In the genomic region with DNA sequence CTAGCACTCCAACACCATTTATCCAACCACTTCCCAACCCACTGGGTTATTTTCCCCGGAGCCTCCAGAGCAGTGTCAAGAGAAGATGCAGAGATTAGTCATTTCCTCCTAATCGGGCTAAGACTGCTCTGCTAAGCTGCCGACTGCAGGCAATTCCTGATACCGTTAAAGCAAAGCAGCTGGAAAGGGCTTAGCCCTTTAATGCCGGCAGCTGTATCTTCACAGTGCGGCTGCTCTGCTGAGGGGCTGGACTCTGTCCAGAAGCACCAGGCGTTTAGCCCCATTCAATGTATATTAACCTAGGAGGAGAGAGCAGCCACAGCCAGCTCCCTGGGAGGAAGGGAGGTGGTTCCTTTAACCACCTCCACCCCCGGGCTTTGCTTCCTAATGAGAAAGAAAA, we compare ENCODE assay signal across 1 cellular context.
TF ChIP-seq lines count a peak whose summit lies in the region.

No MANE protein-coding gene starts in this region.

TF ChIP-seq in K562, 482 proteins besides CTCF, POLR2A, EP300 and RAD21 (continued from another document and continues in another):
- TF ChIP-seq, protein P1, sequence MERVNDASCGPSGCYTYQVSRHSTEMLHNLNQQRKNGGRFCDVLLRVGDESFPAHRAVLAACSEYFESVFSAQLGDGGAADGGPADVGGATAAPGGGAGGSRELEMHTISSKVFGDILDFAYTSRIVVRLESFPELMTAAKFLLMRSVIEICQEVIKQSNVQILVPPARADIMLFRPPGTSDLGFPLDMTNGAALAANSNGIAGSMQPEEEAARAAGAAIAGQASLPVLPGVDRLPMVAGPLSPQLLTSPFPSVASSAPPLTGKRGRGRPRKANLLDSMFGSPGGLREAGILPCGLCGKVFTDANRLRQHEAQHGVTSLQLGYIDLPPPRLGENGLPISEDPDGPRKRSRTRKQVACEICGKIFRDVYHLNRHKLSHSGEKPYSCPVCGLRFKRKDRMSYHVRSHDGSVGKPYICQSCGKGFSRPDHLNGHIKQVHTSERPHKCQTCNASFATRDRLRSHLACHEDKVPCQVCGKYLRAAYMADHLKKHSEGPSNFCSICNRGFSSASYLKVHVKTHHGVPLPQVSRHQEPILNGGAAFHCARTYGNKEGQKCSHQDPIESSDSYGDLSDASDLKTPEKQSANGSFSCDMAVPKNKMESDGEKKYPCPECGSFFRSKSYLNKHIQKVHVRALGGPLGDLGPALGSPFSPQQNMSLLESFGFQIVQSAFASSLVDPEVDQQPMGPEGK (CRISPR knock-in tag; IDR thresholded peaks at IDR 0.05; ENCODE audit: borderline replicate concordance), result no peak
- no peak for TF ChIP-seq CHCHD3 (CRISPR knock-in tag; IDR thresholded peaks at IDR 0.05)
- no peak; a peak in 1 of 4 replicates for TF ChIP-seq MAZ (CRISPR knock-in tag; conservative IDR thresholded peaks at IDR 0.05 in 1 of 2, IDR thresholded peaks at IDR 0.05 in 1 of 2)
- no peak for TF ChIP-seq MAFF (IDR thresholded peaks at IDR 0.05; ENCODE audit: low read length)
- no peak for TF ChIP-seq ZNF764 (CRISPR knock-in tag; IDR thresholded peaks at IDR 0.05; ENCODE audit: low read depth)
- TF ChIP-seq, protein P2, sequence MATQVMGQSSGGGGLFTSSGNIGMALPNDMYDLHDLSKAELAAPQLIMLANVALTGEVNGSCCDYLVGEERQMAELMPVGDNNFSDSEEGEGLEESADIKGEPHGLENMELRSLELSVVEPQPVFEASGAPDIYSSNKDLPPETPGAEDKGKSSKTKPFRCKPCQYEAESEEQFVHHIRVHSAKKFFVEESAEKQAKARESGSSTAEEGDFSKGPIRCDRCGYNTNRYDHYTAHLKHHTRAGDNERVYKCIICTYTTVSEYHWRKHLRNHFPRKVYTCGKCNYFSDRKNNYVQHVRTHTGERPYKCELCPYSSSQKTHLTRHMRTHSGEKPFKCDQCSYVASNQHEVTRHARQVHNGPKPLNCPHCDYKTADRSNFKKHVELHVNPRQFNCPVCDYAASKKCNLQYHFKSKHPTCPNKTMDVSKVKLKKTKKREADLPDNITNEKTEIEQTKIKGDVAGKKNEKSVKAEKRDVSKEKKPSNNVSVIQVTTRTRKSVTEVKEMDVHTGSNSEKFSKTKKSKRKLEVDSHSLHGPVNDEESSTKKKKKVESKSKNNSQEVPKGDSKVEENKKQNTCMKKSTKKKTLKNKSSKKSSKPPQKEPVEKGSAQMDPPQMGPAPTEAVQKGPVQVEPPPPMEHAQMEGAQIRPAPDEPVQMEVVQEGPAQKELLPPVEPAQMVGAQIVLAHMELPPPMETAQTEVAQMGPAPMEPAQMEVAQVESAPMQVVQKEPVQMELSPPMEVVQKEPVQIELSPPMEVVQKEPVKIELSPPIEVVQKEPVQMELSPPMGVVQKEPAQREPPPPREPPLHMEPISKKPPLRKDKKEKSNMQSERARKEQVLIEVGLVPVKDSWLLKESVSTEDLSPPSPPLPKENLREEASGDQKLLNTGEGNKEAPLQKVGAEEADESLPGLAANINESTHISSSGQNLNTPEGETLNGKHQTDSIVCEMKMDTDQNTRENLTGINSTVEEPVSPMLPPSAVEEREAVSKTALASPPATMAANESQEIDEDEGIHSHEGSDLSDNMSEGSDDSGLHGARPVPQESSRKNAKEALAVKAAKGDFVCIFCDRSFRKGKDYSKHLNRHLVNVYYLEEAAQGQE (CRISPR knock-in tag; IDR thresholded peaks at IDR 0.05; ENCODE audit: low read depth), result no peak
- TF ChIP-seq, protein P3, sequence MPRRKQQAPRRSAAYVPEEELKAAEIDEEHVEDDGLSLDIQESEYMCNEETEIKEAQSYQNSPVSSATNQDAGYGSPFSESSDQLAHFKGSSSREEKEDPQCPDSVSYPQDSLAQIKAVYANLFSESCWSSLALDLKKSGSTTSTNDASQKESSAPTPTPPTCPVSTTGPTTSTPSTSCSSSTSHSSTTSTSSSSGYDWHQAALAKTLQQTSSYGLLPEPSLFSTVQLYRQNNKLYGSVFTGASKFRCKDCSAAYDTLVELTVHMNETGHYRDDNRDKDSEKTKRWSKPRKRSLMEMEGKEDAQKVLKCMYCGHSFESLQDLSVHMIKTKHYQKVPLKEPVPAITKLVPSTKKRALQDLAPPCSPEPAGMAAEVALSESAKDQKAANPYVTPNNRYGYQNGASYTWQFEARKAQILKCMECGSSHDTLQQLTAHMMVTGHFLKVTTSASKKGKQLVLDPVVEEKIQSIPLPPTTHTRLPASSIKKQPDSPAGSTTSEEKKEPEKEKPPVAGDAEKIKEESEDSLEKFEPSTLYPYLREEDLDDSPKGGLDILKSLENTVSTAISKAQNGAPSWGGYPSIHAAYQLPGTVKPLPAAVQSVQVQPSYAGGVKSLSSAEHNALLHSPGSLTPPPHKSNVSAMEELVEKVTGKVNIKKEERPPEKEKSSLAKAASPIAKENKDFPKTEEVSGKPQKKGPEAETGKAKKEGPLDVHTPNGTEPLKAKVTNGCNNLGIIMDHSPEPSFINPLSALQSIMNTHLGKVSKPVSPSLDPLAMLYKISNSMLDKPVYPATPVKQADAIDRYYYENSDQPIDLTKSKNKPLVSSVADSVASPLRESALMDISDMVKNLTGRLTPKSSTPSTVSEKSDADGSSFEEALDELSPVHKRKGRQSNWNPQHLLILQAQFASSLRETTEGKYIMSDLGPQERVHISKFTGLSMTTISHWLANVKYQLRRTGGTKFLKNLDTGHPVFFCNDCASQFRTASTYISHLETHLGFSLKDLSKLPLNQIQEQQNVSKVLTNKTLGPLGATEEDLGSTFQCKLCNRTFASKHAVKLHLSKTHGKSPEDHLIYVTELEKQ (CRISPR knock-in tag; IDR thresholded peaks at IDR 0.05), result no peak
- TF ChIP-seq FOSL1 (tag; conservative IDR thresholded peaks at IDR 0.05), result peak; percentile 68
- TF ChIP-seq, protein P4, sequence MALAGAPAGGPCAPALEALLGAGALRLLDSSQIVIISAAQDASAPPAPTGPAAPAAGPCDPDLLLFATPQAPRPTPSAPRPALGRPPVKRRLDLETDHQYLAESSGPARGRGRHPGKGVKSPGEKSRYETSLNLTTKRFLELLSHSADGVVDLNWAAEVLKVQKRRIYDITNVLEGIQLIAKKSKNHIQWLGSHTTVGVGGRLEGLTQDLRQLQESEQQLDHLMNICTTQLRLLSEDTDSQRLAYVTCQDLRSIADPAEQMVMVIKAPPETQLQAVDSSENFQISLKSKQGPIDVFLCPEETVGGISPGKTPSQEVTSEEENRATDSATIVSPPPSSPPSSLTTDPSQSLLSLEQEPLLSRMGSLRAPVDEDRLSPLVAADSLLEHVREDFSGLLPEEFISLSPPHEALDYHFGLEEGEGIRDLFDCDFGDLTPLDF (CRISPR knock-in tag; IDR thresholded peaks at IDR 0.05), result no peak
- no peak for TF ChIP-seq RHOXF2B (CRISPR knock-in tag; conservative IDR thresholded peaks at IDR 0.05)
- TF ChIP-seq, protein P5, sequence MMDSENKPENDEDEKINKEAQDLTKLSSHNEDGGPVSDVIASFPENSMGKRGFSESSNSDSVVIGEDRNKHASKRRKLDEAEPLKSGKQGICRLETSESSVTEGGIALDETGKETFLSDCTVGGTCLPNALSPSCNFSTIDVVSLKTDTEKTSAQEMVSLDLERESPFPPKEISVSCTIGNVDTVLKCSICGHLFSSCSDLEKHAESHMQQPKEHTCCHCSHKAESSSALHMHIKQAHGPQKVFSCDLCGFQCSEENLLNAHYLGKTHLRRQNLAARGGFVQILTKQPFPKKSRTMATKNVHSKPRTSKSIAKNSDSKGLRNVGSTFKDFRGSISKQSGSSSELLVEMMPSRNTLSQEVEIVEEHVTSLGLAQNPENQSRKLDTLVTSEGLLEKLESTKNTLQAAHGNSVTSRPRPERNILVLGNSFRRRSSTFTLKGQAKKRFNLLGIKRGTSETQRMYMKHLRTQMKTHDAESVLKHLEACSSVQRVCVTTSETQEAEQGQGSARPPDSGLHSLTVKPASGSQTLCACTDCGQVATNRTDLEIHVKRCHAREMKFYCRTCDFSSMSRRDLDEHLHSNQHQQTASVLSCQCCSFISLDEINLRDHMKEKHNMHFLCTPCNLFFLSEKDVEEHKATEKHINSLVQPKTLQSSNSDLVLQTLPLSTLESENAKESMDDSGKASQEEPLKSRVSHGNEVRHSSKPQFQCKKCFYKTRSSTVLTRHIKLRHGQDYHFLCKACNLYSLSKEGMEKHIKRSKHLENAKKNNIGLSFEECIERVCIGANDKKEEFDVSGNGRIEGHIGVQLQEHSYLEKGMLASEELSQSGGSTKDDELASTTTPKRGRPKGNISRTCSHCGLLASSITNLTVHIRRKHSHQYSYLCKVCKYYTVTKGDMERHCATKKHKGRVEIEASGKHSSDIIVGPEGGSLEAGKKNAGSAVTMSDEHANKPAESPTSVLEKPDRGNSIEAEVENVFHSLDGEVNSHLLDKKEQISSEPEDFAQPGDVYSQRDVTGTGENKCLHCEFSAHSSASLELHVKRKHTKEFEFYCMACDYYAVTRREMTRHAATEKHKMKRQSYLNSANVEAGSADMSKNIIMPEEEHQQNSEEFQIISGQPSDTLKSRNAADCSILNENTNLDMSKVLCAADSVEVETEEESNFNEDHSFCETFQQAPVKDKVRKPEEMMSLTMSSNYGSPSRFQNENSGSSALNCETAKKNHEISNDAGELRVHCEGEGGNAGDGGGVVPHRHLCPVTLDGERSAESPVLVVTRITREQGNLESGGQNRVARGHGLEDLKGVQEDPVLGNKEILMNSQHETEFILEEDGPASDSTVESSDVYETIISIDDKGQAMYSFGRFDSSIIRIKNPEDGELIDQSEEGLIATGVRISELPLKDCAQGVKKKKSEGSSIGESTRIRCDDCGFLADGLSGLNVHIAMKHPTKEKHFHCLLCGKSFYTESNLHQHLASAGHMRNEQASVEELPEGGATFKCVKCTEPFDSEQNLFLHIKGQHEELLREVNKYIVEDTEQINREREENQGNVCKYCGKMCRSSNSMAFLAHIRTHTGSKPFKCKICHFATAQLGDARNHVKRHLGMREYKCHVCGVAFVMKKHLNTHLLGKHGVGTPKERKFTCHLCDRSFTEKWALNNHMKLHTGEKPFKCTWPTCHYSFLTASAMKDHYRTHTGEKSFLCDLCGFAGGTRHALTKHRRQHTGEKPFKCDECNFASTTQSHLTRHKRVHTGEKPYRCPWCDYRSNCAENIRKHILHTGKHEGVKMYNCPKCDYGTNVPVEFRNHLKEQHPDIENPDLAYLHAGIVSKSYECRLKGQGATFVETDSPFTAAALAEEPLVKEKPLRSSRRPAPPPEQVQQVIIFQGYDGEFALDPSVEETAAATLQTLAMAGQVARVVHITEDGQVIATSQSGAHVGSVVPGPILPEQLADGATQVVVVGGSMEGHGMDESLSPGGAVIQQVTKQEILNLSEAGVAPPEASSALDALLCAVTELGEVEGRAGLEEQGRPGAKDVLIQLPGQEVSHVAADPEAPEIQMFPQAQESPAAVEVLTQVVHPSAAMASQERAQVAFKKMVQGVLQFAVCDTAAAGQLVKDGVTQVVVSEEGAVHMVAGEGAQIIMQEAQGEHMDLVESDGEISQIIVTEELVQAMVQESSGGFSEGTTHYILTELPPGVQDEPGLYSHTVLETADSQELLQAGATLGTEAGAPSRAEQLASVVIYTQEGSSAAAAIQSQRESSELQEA (IDR thresholded peaks at IDR 0.05; ENCODE audit: low read depth), result no peak
- TF ChIP-seq ETS1 (conservative IDR thresholded peaks at IDR 0.05; ENCODE audit: control insufficient read depth, low read depth, low read length), result peak; percentile 48; the same call in 1 of the 2 replicates
- no peak for TF ChIP-seq THRB (CRISPR knock-in tag; conservative IDR thresholded peaks at IDR 0.05)
- no peak for TF ChIP-seq ZNF699 (CRISPR knock-in tag; IDR thresholded peaks at IDR 0.05; ENCODE audit: insufficient replicate concordance)
- no peak for TF ChIP-seq MYC (IDR thresholded peaks at IDR 0.05; ENCODE audit: low read depth, low read length)
- no peak for TF ChIP-seq MYC (CRISPR knock-in tag; IDR thresholded peaks at IDR 0.05; ENCODE audit: borderline replicate concordance, low read depth)
- TF ChIP-seq ZNF133 (CRISPR knock-in tag; IDR thresholded peaks at IDR 0.05), result no peak
- no peak for TF ChIP-seq ZNF584 (CRISPR knock-in tag; IDR thresholded peaks at IDR 0.05; ENCODE audit: low read depth)
- no peak for TF ChIP-seq HDAC3 (IDR thresholded peaks at IDR 0.05; ENCODE audit: borderline replicate concordance, partially characterized antibody)
- TF ChIP-seq HMG20A (CRISPR knock-in tag; conservative IDR thresholded peaks at IDR 0.05), result no peak
- TF ChIP-seq CBFA2T2 (conservative IDR thresholded peaks at IDR 0.05), result peak; percentile 91
- no peak for TF ChIP-seq SRSF9 (IDR thresholded peaks at IDR 0.05; ENCODE audit: borderline replicate concordance, low read depth, low read length)
- TF ChIP-seq ZNF197 (CRISPR knock-in tag; IDR thresholded peaks at IDR 0.05; ENCODE audit: low read depth), result no peak
- no peak for TF ChIP-seq RBM15 (IDR thresholded peaks at IDR 0.05; ENCODE audit: insufficient read depth, low read length)
- TF ChIP-seq KHSRP (IDR thresholded peaks at IDR 0.05), result no peak
- no peak for TF ChIP-seq SREBF1 (IDR thresholded peaks at IDR 0.05; ENCODE audit: borderline replicate concordance, low read depth, low read length)
- no peak for TF ChIP-seq RBBP5 (IDR thresholded peaks at IDR 0.05; ENCODE audit: borderline replicate concordance, insufficient read depth, low read length, poor library complexity, severe bottlenecking)
- TF ChIP-seq HDAC2 (IDR thresholded peaks at IDR 0.05), result peak; percentile 70; the same call in 1 of the 2 replicates
- TF ChIP-seq RB1 (IDR thresholded peaks at IDR 0.05; ENCODE audit: low read depth), result 0 out of 2 replicates have a peak, but pooled peaks have one; percentile 16
- TF ChIP-seq ZNF175 (CRISPR knock-in tag; IDR thresholded peaks at IDR 0.05; ENCODE audit: low read depth), result no peak
- TF ChIP-seq HCFC1 (IDR thresholded peaks at IDR 0.05; ENCODE audit: low read depth, low read length), result no peak
- TF ChIP-seq SMC3 (conservative IDR thresholded peaks at IDR 0.05; ENCODE audit: insufficient read depth, low read depth, low read length), result no peak
- TF ChIP-seq KLF13 (tag; IDR thresholded peaks at IDR 0.05; ENCODE audit: borderline replicate concordance, low read depth), result no peak
- no peak for TF ChIP-seq ZKSCAN3 (CRISPR knock-in tag; IDR thresholded peaks at IDR 0.05)
